ENCODE assay signal across 24 cellular contexts in genomic region chr10:121844537-121844936, GRCh38.
"Had no signal": no experiment of that assay in that cellular context is flagged by ENCODE, and none has a peak within 500 bp of the region (broad histone marks: within the 10 kb centered on the region; RNA-seq: fewer than 3 reads in every experiment).

No MANE protein-coding gene starts in this region.

- H2AFZ ChIP-seq: neural progenitor cell, parathyroid adenoma had no signal

- H3K9me3 ChIP-seq: ovary, psoas muscle, stomach, thoracic aorta, thyroid gland, vagina had no signal

- H3K79me2 ChIP-seq: parathyroid adenoma had no signal

- H3K27me3 ChIP-seq: neural progenitor cell, ovary, stomach, thyroid gland, tibial nerve, upper lobe of left lung, vagina had no signal

- H3K27ac ChIP-seq: neural progenitor cell, ovary, parathyroid adenoma, psoas muscle, skin epidermis, stomach, thoracic aorta, thyroid gland, tibial nerve, upper lobe of left lung, vagina had no signal

- DNase-seq: natural killer cell; occipital lobe; ovary; posterior cingulate gyrus; psoas muscle; right cardiac atrium; stimulated activated CD4-positive, alpha-beta T cell treated with anti-CD3 and anti-CD28 coated beads, Interleukin-15, amount 100 ng/mL, for 24 hours; stimulated activated CD4-positive, alpha-beta T cell treated with anti-CD3 and anti-CD28 coated beads, Interleukin-2, amount 100 ng/mL, for 24 hours; stimulated activated CD4-positive, alpha-beta T cell treated with anti-CD3 and anti-CD28 coated beads, Interleukin-2, amount 100 ng/mL, for 48 hours; stimulated activated CD4-positive, alpha-beta T cell treated with anti-CD3 and anti-CD28 coated beads, Interleukin-4, amount 100 ng/mL, for 24 hours; stimulated activated naive B cell treated with anti-CD40 and anti-IgM and Interleukin-4, amounts not matched to agents 10 μg/mL and 1 μg/mL and 100 μg/mL, for 72 hours; stimulated activated naive CD4-positive, alpha-beta T cell treated with Interleukin-2 at 50 U/mL for 16 hours; stomach; thyroid gland; trophoblast cell; upper lobe of left lung had no signal

- H3K9ac ChIP-seq: neural progenitor cell, parathyroid adenoma had no signal

- ATAC-seq: natural killer cell; psoas muscle; right cardiac atrium; sciatic nerve; stimulated activated naive B cell treated with anti-CD40 and anti-IgM and Interleukin-4, amounts not matched to agents 10 μg/mL and 1 μg/mL and 100 μg/mL, for 72 hours had no signal

- H3K4me1 ChIP-seq: neural progenitor cell, parathyroid adenoma, psoas muscle, stomach, thyroid gland, tibial nerve, upper lobe of left lung, vagina had no signal

- FAIRE-seq: urothelium cell line had no signal

- H3K36me3 ChIP-seq: ovary had no signal

- H3K4me3 ChIP-seq: neural progenitor cell, ovary, psoas muscle, skin epidermis, stomach, thoracic aorta, thyroid gland, tibial nerve, upper lobe of left lung, vagina had no signal

- H3K4me2 ChIP-seq: neural progenitor cell had no signal
